ENCODE assay signal across 18 cellular contexts in the genomic region with DNA sequence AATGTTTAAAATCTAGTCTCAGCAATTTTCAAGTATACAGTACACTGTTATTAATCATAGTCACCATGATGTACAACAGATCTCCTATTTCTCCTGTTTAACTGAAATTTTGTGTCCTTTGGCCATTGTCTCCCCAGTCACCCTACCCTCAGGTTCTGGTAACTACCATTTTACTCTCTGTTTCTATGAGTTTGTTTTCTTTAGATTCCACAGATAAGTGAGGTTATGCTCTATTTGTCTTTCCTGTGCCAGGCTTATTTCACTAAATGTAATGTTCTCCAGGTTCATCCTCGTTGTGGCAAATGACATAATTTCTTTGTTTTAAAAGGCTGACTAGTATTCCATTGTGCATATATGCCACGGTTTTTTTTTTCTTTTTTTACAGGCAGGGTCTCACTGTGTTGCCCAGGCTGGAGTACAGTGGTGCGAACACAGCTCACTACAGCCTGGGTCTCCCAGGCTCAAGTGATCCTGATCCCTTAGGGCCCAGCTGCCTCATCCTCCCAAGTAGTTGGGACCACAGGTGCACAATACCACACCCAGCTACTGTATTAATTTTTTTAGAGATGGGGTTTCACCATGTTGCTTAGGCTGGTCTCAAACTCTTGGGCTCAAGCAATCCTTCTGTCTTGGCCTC. TPM values are rescaled to one million over a fixed set of nuclear protein-coding genes. Genes with fewer than 3 reads are reported as not detected.
DNase-seq lines count a peak whose midpoint lies in the region; ATAC-seq and TF ChIP-seq lines count a peak whose summit lies in the region.
"Had no signal": no experiment of that assay in that cellular context is flagged by ENCODE, and none has a peak within 500 bp of the region (broad histone marks: within the 10 kb centered on the region; RNA-seq: fewer than 3 reads in every experiment).

No MANE protein-coding gene starts in this region.

- H3K4me3 Mint-ChIP-seq in WTC11 (no peak overlapping the region), memory B cell (no peak overlapping the region)
- no peak overlapping the region for H3K4me3 Mint-ChIP-seq in CD8-positive, alpha-beta memory T cell
- H3K4me3 Mint-ChIP-seq: stimulated activated naive B cell treated with anti-CD40 and anti-IgM and Interleukin-4, amounts not matched to agents 10 μg/mL and 1 μg/mL and 100 μg/mL, for 72 hours had no signal

- no peaks in the 10 kb centered on the region for H3K9me3 ChIP-seq in CD8-positive, alpha-beta memory T cell (ENCODE audit: low read length)
- H3K9me3 ChIP-seq: thoracic aorta had no signal

- H3K9me3 Mint-ChIP-seq in WTC11 (peaks cover 18% of the 10 kb centered on the region), memory B cell (no peaks in the 10 kb centered on the region)
- H3K9me3 Mint-ChIP-seq in CD8-positive, alpha-beta memory T cell: no peaks in the 10 kb centered on the region
- H3K9me3 Mint-ChIP-seq: stimulated activated naive B cell treated with anti-CD40 and anti-IgM and Interleukin-4, amounts not matched to agents 10 μg/mL and 1 μg/mL and 100 μg/mL, for 72 hours had no signal

- H3K27me3 ChIP-seq in CD8-positive, alpha-beta memory T cell (ENCODE audit: insufficient read depth, low read length, poor library complexity, severe bottlenecking): no peaks in the 10 kb centered on the region

- H3K27ac Mint-ChIP-seq in WTC11 (no peak overlapping the region), memory B cell (peak overlapping the region; percentile 77)
- H3K27ac Mint-ChIP-seq in CD8-positive, alpha-beta memory T cell: peak overlapping the region in 4 of 8 donors; percentile 47 to 82 (median 78)
- H3K27ac Mint-ChIP-seq: stimulated activated naive B cell treated with anti-CD40 and anti-IgM and Interleukin-4, amounts not matched to agents 10 μg/mL and 1 μg/mL and 100 μg/mL, for 72 hours had no signal

- H3K27me3 Mint-ChIP-seq in WTC11 (ENCODE audit: low read depth) (no peaks in the 10 kb centered on the region), memory B cell (no peaks in the 10 kb centered on the region)
- H3K27me3 Mint-ChIP-seq in CD8-positive, alpha-beta memory T cell: no peaks in the 10 kb centered on the region
- H3K27me3 Mint-ChIP-seq: stimulated activated naive B cell treated with anti-CD40 and anti-IgM and Interleukin-4, amounts not matched to agents 10 μg/mL and 1 μg/mL and 100 μg/mL, for 72 hours had no signal

- H3K4me3 ChIP-seq in CD8-positive, alpha-beta memory T cell (ENCODE audit: low read length): no peak overlapping the region
- H3K4me3 ChIP-seq: thoracic aorta had no signal

- no peak for TF ChIP-seq CTCF in WTC11 (IDR thresholded peaks at IDR 0.05)

- H3K4me1 ChIP-seq in CD8-positive, alpha-beta memory T cell (ENCODE audit: insufficient read depth, low read length): peaks cover 35% of the 10 kb centered on the region

- POLR2A ChIA-PET in WTC11 (lab: Charles Lee): no interaction called here
- POLR2A ChIA-PET in CD8-positive, alpha-beta memory T cell (lab: Charles Lee): no interaction called here

- H3K36me3 ChIP-seq in CD8-positive, alpha-beta memory T cell (ENCODE audit: insufficient read depth, low read length): no peaks in the 10 kb centered on the region
- H3K36me3 ChIP-seq: thoracic aorta had no signal

- no peak overlapping the region for H3K27ac ChIP-seq in CD8-positive, alpha-beta memory T cell (ENCODE audit: low read depth, low read length)
- H3K27ac ChIP-seq: epithelial cell of prostate, thoracic aorta had no signal

- H3K4me1 Mint-ChIP-seq in WTC11: peaks cover 35% of the 10 kb centered on the region
- H3K4me1 Mint-ChIP-seq in memory B cell: peaks cover 45% of the 10 kb centered on the region
- peaks cover 53 to 87% (median 81%) of the 10 kb centered on the region in 3 donors for H3K4me1 Mint-ChIP-seq in CD8-positive, alpha-beta memory T cell

- ATAC-seq in WTC11 (no peak), memory B cell (ENCODE audit: low read depth) (no peak)
- ATAC-seq: stimulated activated naive B cell treated with anti-CD40 and anti-IgM and Interleukin-4, amounts not matched to agents 10 μg/mL and 1 μg/mL and 100 μg/mL, for 72 hours had no signal

- CTCF ChIA-PET in WTC11 (lab: Charles Lee): no interaction called here
- CTCF ChIA-PET in CD8-positive, alpha-beta memory T cell (lab: Charles Lee): no interaction called here

- DNase-seq in A172 (ENCODE audit: low spot score): peak; percentile 22
- peak; percentile 45 for DNase-seq in Caki2 (ENCODE audit: low read depth)
- DNase-seq in WTC11 (ENCODE audit: low spot score): no peak
- DNase-seq in memory B cell (ENCODE audit: low spot score in 2 of 2): no peak
- no peak for DNase-seq in CD8-positive, alpha-beta memory T cell
- DNase-seq in HK-2 (ENCODE audit: unreplicated experiment): no peak
- no peak for DNase-seq in stimulated activated naive CD4-positive, alpha-beta T cell treated with Interleukin-2 at 50 U/mL for 16 hours (lab: John Stamatoyannopoulos, UW)
- DNase-seq: activated CD8-positive, alpha-beta memory T cell treated with anti-CD3 and anti-CD28 coated beads, Interleukin-2, amount 50 U/mL, for 4 hours; activated gamma-delta T cell treated with Interleukin-2 at 50 U/mL for 16 hours; central memory CD4-positive, alpha-beta T cell; foreskin melanocyte; hypothalamus; NCI-H1092; NCI-H2081 treated with DMSO at 0.1 percent for 48 hours; NCI-H446 treated with DMSO at 0.1 percent for 48 hours; stimulated activated naive B cell treated with anti-CD40 and anti-IgM and Interleukin-4, amounts not matched to agents 10 μg/mL and 1 μg/mL and 100 μg/mL, for 72 hours had no signal

- in situ Hi-C loops in Caki2 (cut with HindIII; ENCODE audit: low pct_unique_long_range_greater_than_20kb, low sequenced_read_pairs): no loop called here

- peaks cover 25% of the 10 kb centered on the region for H3K36me3 Mint-ChIP-seq in WTC11
- peaks cover 15% of the 10 kb centered on the region for H3K36me3 Mint-ChIP-seq in memory B cell
- peaks cover 5 to 16% (median 8%) of the 10 kb centered on the region in 3 donors for H3K36me3 Mint-ChIP-seq in CD8-positive, alpha-beta memory T cell

TF ChIP-seq in WTC11, 78 proteins besides CTCF, POLR2A, EP300 and RAD21:
- TF ChIP-seq ATF6 (CRISPR knock-in tag; IDR thresholded peaks at IDR 0.05) (no peak), ZNF121 (CRISPR knock-in tag; IDR thresholded peaks at IDR 0.05) (peak; percentile 64; the same call in 1 of the 2 replicates)

RNA-seq across cellular contexts. Expression of gene RAB7A, which starts 50.0 kb away (rescaled TPM):
- total RNA-seq in A172 (2014; rRNA removed; shearing (Covaris generic)): 70.8 and 76.2 TPM in 2 replicates
- total RNA-seq in Caki2 (2014; rRNA removed; shearing (Covaris generic); ENCODE audit: low replicate concordance): 77.8 and 96.1 TPM in 2 replicates
- 166 to 184 TPM (median 184 TPM) in 3 replicates for total RNA-seq in WTC11 (2021)
- total RNA-seq in CD8-positive, alpha-beta memory T cell: 100 to 1,000 TPM; 260 to 285 TPM
- polyA plus RNA-seq in CD8-positive, alpha-beta memory T cell: 206 TPM

Comparison
In these comparisons a context has a peak if more than half of its experiments do, and no peak if none do; other contexts are left out.
1. DNase-seq: peak in A172 (single experiment) and Caki2 (single experiment); none in WTC11 (single experiment), memory B cell (0 of 2), CD8-positive, alpha-beta memory T cell (0 of 5), HK-2 (single experiment) and stimulated activated naive CD4-positive, alpha-beta T cell treated with Interleukin-2 at 50 U/mL for 16 hours (single experiment).